In the genomic region with DNA sequence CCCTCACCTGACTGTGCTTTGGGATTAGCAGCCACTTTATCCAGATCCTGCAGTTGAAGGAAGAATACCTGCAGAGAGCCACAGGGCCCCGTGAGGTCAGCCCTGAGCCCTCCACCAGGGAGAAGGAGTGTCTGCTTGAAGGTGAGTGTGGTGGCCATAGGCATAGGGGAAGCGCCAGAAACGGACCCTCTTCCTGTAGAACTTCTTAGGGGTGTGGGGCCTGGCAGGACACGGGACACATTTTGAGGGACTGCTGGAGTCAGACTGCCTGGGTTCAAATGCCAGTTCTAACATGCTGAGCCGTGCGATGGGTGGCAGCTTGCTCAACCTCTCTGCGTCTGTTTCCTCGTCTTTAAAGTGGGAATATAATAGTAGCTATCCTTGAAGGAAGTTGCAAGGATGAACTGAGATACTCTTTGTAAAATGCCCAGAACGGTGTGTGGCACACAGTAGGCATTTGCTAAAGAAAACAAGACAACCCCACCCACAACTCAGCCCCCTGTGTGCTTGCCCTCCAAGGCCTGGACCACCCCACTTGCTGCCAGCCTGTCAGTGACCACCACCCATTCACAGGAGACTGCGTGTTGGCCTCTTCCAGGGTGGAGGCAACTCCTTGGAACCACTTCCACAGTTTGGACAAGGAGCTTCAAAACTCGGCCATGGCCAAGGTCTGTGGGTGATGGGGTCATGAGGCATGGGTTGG, we compare ENCODE assay signal across 11 cellular contexts. TPM values are rescaled to one million over a fixed set of nuclear protein-coding genes. Genes with fewer than 3 reads are reported as not detected.
DNase-seq lines count a peak whose midpoint lies in the region; ATAC-seq and TF ChIP-seq lines count a peak whose summit lies in the region.
"Had no signal": no experiment of that assay in that cellular context is flagged by ENCODE, and none has a peak within 500 bp of the region (broad histone marks: within the 10 kb centered on the region; RNA-seq: fewer than 3 reads in every experiment).

No MANE protein-coding gene starts in this region.

- H3K79me2 ChIP-seq in PC-3 (ENCODE audit: low read length), result peaks cover 2% of the 10 kb centered on the region

- no peaks in the 10 kb centered on the region for H3K9me3 Mint-ChIP-seq in effector memory CD8-positive, alpha-beta T cell
- H3K9me3 Mint-ChIP-seq: brain had no signal

- H3K9me3 ChIP-seq in left ventricle myocardium inferior (replicated peaks), result no peaks in the 10 kb centered on the region
- H3K9me3 ChIP-seq in heart left ventricle, result no peaks in the 10 kb centered on the region
- H3K9me3 ChIP-seq in PC-3 (ENCODE audit: low read length), result no peaks in the 10 kb centered on the region
- peaks cover 1% of the 10 kb centered on the region for H3K9me3 ChIP-seq in thymus (ENCODE audit: control insufficient read depth)
- H3K9me3 ChIP-seq: gastrocnemius medialis, Peyer's patch had no signal

- ATAC-seq in heart left ventricle (no peak), PC-3 (no peak)
- ATAC-seq in effector memory CD8-positive, alpha-beta T cell (replicated peaks), result no peak

- CTCF ChIA-PET in PC-3 (lab: Charles Lee), result interaction anchor here (0.6 to 0.9 kb wide), 3 partner anchors 31 to 90 kb away, joined by 3 read pairs; no protein-coding TSS in a partner anchor

- H3K27ac ChIP-seq in left ventricle myocardium inferior (replicated peaks) (peak overlapping the region; percentile 17), heart left ventricle (peak overlapping the region in 4 of 12 donors; percentile 23 to 43 (median 38)), PC-3 (ENCODE audit: low read length) (no peak overlapping the region), thymus (ENCODE audit: low read depth) (peak overlapping the region; percentile 52)
- H3K27ac ChIP-seq: gastrocnemius medialis had no signal

- 78 to 86% (median 81%) methylated on average over 10 to 11 of the region's 11 CpGs for WGBS in heart left ventricle, 4 donors
- WGBS in thymus, result 95% methylated on average over 11 of the region's 11 CpGs

- no peak overlapping the region for H3K4me3 ChIP-seq in left ventricle myocardium inferior
- no peak overlapping the region for H3K4me3 ChIP-seq in heart left ventricle
- no peak overlapping the region for H3K4me3 ChIP-seq in PC-3 (ENCODE audit: low read length)
- no peak overlapping the region for H3K4me3 ChIP-seq in thymus (ENCODE audit: low read length)
- H3K4me3 ChIP-seq: gastrocnemius medialis had no signal

- H3K9me2 ChIP-seq in PC-3 (replicated peaks; ENCODE audit: low read length), result no peaks in the 10 kb centered on the region

- POLR2A ChIA-PET in PC-3 (lab: Charles Lee; ENCODE audit: unreplicated experiment), result interaction anchor here (0.8 kb wide), 1 partner anchor 36 kb away, joined by 3 read pairs; the partner anchor contains the start of gene ITPR3

- no peaks in the 10 kb centered on the region for H3K27me3 Mint-ChIP-seq in effector memory CD8-positive, alpha-beta T cell

- no peak for TF ChIP-seq POLR2A in heart left ventricle (IDR thresholded peaks at IDR 0.05)

- no peaks in the 10 kb centered on the region for H4K20me1 ChIP-seq in PC-3 (ENCODE audit: low read length)

- TF ChIP-seq CTCF in left ventricle myocardium inferior (IDR thresholded peaks at IDR 0.05; ENCODE audit: borderline replicate concordance) (no peak), heart left ventricle (IDR thresholded peaks at IDR 0.05) (no peak), PC-3 (conservative IDR thresholded peaks at IDR 0.05; ENCODE audit: low read depth, low read length) (no peak)

- peak overlapping the region in 1 of 2 donors; percentile 51 for H3K4me3 Mint-ChIP-seq in effector memory CD8-positive, alpha-beta T cell

- H3K4me1 ChIP-seq in left ventricle myocardium inferior (peaks cover 40% of the 10 kb centered on the region), heart left ventricle (peaks cover 0 to 34% (median 26%) of the 10 kb centered on the region in 12 donors), PC-3 (ENCODE audit: insufficient read depth, low read length) (peaks cover 12% of the 10 kb centered on the region), thymus (ENCODE audit: control insufficient read depth, insufficient read depth, low read length) (peaks cover 8% of the 10 kb centered on the region)

- H3K27me3 ChIP-seq in left ventricle myocardium inferior (ENCODE audit: low read depth), result no peaks in the 10 kb centered on the region
- H3K27me3 ChIP-seq in heart left ventricle, result no peaks in the 10 kb centered on the region
- H3K27me3 ChIP-seq in PC-3 (ENCODE audit: low read length), result no peaks in the 10 kb centered on the region
- H3K27me3 ChIP-seq in thymus (ENCODE audit: control insufficient read depth, insufficient read depth), result no peaks in the 10 kb centered on the region
- H3K27me3 ChIP-seq: gastrocnemius medialis, Peyer's patch had no signal

- intact Hi-C loops in left ventricle myocardium inferior (cut with micrococcal nuclease) (loop anchor here (5.0 to 10.0 kb wide), 2 partner anchors 90 to 117 kb away; no protein-coding TSS in a partner anchor), heart left ventricle (cut with DNase I) (loop anchor here (1.0 to 10.0 kb wide), 17 partner anchors 24 to 570 kb away; partner anchors contain the start of gene ITPR3 (in 2 of the 10)), PC-3 (cut with micrococcal nuclease) (loop anchor here (1.0 to 10.0 kb wide), 2 partner anchors 90 to 115 kb away; no protein-coding TSS in a partner anchor)

- H3K36me3 ChIP-seq in left ventricle myocardium inferior, result no peaks in the 10 kb centered on the region
- no peaks in the 10 kb centered on the region for H3K36me3 ChIP-seq in heart left ventricle
- no peaks in the 10 kb centered on the region for H3K36me3 ChIP-seq in PC-3 (ENCODE audit: low read depth, low read length)
- no peaks in the 10 kb centered on the region for H3K36me3 ChIP-seq in thymus (ENCODE audit: control insufficient read depth, insufficient read depth)
- H3K36me3 ChIP-seq: gastrocnemius medialis, Peyer's patch had no signal

- peak overlapping the region; percentile 80 for H3K27ac Mint-ChIP-seq in effector memory CD8-positive, alpha-beta T cell

- no peaks in the 10 kb centered on the region for H3F3A ChIP-seq in PC-3 (ENCODE audit: low read length, unreplicated experiment)

- no peak overlapping the region for H3K4me2 ChIP-seq in PC-3 (ENCODE audit: low read length)

- no peak overlapping the region for H3K9ac ChIP-seq in PC-3 (ENCODE audit: low read length)

- no peaks in the 10 kb centered on the region for H3K36me3 Mint-ChIP-seq in effector memory CD8-positive, alpha-beta T cell (ENCODE audit: insufficient read depth)
- H3K36me3 Mint-ChIP-seq: brain had no signal

- no TSS peak for BruUV-seq in PC-3 (replicated peaks; lab: Mats Ljungman, UMichigan)

- peaks cover 16 to 17% of the 10 kb centered on the region in 2 donors for H3K4me1 Mint-ChIP-seq in effector memory CD8-positive, alpha-beta T cell (ENCODE audit: low read depth in 2 of 2)

- peak overlapping the region; percentile 79 for H2AFZ ChIP-seq in PC-3 (ENCODE audit: low read length)

- DNase-seq in left ventricle myocardium inferior, result no peak
- DNase-seq in heart left ventricle, result no peak
- DNase-seq in PC-3, result no peak
- DNase-seq in effector memory CD8-positive, alpha-beta T cell, result no peak
- DNase-seq in DMS53 treated with DMSO at 0.1 percent for 48 hours (lab: John Stamatoyannopoulos, UW; ENCODE audit: unreplicated experiment), result no peak
- no peak for DNase-seq in NK-92 (lab: John Stamatoyannopoulos, UW; ENCODE audit: unreplicated experiment)
- DNase-seq in NAMALWA (ENCODE audit: low spot score), result no peak

RNA-seq across cellular contexts. Expression of gene BAK1, which starts 4.8 kb away (rescaled TPM):
- total RNA-seq in left ventricle myocardium inferior (19.7 TPM), heart left ventricle (10 to 100 TPM; 13.9 to 33.4 (median 18.9) TPM), PC-3 (2014; rRNA removed) (15.1 and 23.7 TPM in 2 replicates)
- polyA plus RNA-seq in heart left ventricle (10 to 100 TPM; 18.1 to 55.3 TPM), thymus (25.6 TPM)

RNA-seq across cellular contexts. Expression of gene ITPR3, which starts 36.3 kb away (rescaled TPM):
- total RNA-seq in left ventricle myocardium inferior (5.6 TPM), heart left ventricle (10 to 100 TPM in 2 of 9 donors, 1 to 10 TPM in 7; 4.8 to 33.5 (median 7.8) TPM), PC-3 (2014; rRNA removed) (41.8 and 50.6 TPM in 2 replicates)
- polyA plus RNA-seq in heart left ventricle (1 to 10 TPM; 6.1 to 8.9 TPM), thymus (19.5 TPM)
